17 cellular contexts compared by ENCODE assay signal in genomic region chr1:22848374-22848773, GRCh38.
DNase-seq lines count a peak whose midpoint lies in the region; ATAC-seq and TF ChIP-seq lines count a peak whose summit lies in the region.
"Had no signal": no experiment of that assay in that cellular context is flagged by ENCODE, and none has a peak within 500 bp of the region (broad histone marks: within the 10 kb centered on the region; RNA-seq: fewer than 3 reads in every experiment).

No MANE protein-coding gene starts in this region.

- peaks cover 16% of the 10 kb centered on the region for H3K9me3 Mint-ChIP-seq in dendritic cell treated with granulocyte-macrophage colony-stimulating factor and Interleukin-4, amounts not matched to agents 40 ng/mL and 50 ng/mL, for 4 days
- H3K9me3 Mint-ChIP-seq: GM23338 had no signal

- peak overlapping the region; percentile 68 for H3K27ac Mint-ChIP-seq in dendritic cell treated with granulocyte-macrophage colony-stimulating factor and Interleukin-4, amounts not matched to agents 40 ng/mL and 50 ng/mL, for 4 days
- H3K27ac Mint-ChIP-seq: GM23338 had no signal

- H3K4me3 Mint-ChIP-seq in dendritic cell treated with granulocyte-macrophage colony-stimulating factor and Interleukin-4, amounts not matched to agents 40 ng/mL and 50 ng/mL, for 4 days, result no peak overlapping the region
- H3K4me3 Mint-ChIP-seq: GM23338 had no signal

- H3K4me1 Mint-ChIP-seq in dendritic cell treated with granulocyte-macrophage colony-stimulating factor and Interleukin-4, amounts not matched to agents 40 ng/mL and 50 ng/mL, for 4 days (ENCODE audit: low read depth), result peaks cover 77% of the 10 kb centered on the region

- ATAC-seq in SK-N-SH treated with all-trans-retinoic acid at 6 μM for 48 hours (peak; percentile 33; the same call in 2 of the 3 replicates), GM18858 (IDR thresholded peaks at IDR 0.05; ENCODE audit: unreplicated experiment) (no peak)
- ATAC-seq: GM23338 had no signal

- H3K36me3 Mint-ChIP-seq in dendritic cell treated with granulocyte-macrophage colony-stimulating factor and Interleukin-4, amounts not matched to agents 40 ng/mL and 50 ng/mL, for 4 days (ENCODE audit: low read depth), result peaks cover 17% of the 10 kb centered on the region

- intact Hi-C loops in dendritic cell treated with granulocyte-macrophage colony-stimulating factor and Interleukin-4, amounts not matched to agents 40 ng/mL and 50 ng/mL, for 4 days (cut with micrococcal nuclease), result no loop called here

- DNase-seq in DMS79 treated with DMSO at 0.1 percent for 48 hours (lab: John Stamatoyannopoulos, UW), result peak; percentile 54
- no peak for DNase-seq in DMS79 (lab: John Stamatoyannopoulos, UW)
- DNase-seq in renal cortical epithelial cell (ENCODE audit: low read depth), result peak; percentile 54
- no peak for DNase-seq in NK-92 treated with Interleukin-12 subunit alpha and Interleukin-12 subunit beta, amount 100 ng/mL, for 24 hours (lab: John Stamatoyannopoulos, UW)
- DNase-seq in activated CD4-positive, alpha-beta T cell treated with anti-CD3 and anti-CD28 coated beads, Interleukin-2, amount 50 U/mL, for 1 hour, result no peak
- DNase-seq: AML-193, DND-41, HCEC 1CT, NCI-H187, NCI-H2107, NCI-H524, Peyer's patch, SHP77 had no signal

- peaks cover 43% of the 10 kb centered on the region for H3K27me3 Mint-ChIP-seq in dendritic cell treated with granulocyte-macrophage colony-stimulating factor and Interleukin-4, amounts not matched to agents 40 ng/mL and 50 ng/mL, for 4 days

TF ChIP-seq in SK-N-SH treated with all-trans-retinoic acid at 6 μM for 48 hours, 23 proteins besides CTCF, POLR2A, EP300 and RAD21:
- TF ChIP-seq TCF4 (CRISPR knock-in tag; IDR thresholded peaks at IDR 0.05; ENCODE audit: borderline replicate concordance) (no peak), CREB5 (CRISPR knock-in tag; IDR thresholded peaks at IDR 0.05; ENCODE audit: low read depth) (no peak), RARB (CRISPR knock-in tag; IDR thresholded peaks at IDR 0.05) (no peak), ZFP3 (CRISPR knock-in tag; IDR thresholded peaks at IDR 0.05) (no peak)
- TF ChIP-seq, protein P1, sequence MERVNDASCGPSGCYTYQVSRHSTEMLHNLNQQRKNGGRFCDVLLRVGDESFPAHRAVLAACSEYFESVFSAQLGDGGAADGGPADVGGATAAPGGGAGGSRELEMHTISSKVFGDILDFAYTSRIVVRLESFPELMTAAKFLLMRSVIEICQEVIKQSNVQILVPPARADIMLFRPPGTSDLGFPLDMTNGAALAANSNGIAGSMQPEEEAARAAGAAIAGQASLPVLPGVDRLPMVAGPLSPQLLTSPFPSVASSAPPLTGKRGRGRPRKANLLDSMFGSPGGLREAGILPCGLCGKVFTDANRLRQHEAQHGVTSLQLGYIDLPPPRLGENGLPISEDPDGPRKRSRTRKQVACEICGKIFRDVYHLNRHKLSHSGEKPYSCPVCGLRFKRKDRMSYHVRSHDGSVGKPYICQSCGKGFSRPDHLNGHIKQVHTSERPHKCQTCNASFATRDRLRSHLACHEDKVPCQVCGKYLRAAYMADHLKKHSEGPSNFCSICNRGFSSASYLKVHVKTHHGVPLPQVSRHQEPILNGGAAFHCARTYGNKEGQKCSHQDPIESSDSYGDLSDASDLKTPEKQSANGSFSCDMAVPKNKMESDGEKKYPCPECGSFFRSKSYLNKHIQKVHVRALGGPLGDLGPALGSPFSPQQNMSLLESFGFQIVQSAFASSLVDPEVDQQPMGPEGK (CRISPR knock-in tag; IDR thresholded peaks at IDR 0.05; ENCODE audit: borderline replicate concordance), result no peak

Comparison
In these comparisons a context has a peak if more than half of its experiments do, and no peak if none do; other contexts are left out.
1. DNase-seq: peak in DMS79 treated with DMSO at 0.1 percent for 48 hours (single experiment) and renal cortical epithelial cell (single experiment); none in DMS79 (single experiment), NK-92 treated with Interleukin-12 subunit alpha and Interleukin-12 subunit beta, amount 100 ng/mL, for 24 hours (single experiment) and activated CD4-positive, alpha-beta T cell treated with anti-CD3 and anti-CD28 coated beads, Interleukin-2, amount 50 U/mL, for 1 hour (single experiment).